In the genomic region with DNA sequence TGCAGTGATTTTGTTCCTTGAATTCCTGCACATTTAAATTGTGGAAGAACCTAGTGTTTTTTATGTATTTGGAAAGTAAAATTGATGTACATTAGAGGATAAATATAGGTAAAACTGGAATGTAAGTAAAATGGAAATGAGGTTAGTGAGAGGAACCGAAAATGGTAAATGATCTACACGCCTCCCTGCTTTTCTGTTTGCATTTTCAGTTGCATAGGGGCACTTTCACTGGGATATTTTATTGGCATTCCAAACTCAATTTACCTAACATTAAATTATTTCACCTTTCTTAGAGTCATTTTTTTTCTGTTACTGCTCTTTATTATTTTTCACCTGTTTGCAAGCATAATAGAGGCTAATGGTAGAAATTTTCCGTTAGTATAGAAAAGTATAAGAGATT, we compare ENCODE assay signal across 1 cellular context.
TF ChIP-seq lines count a peak whose summit lies in the region.

No MANE protein-coding gene starts in this region.

TF ChIP-seq in GM23338, 12 proteins besides CTCF, POLR2A, EP300 and RAD21:
- TF ChIP-seq JUNB (IDR thresholded peaks at IDR 0.05; ENCODE audit: unreplicated experiment) (no peak), ZNF462 (CRISPR knock-in tag; IDR thresholded peaks at IDR 0.05) (no peak), NANOG (IDR thresholded peaks at IDR 0.05; ENCODE audit: borderline replicate concordance) (no peak), EZH2phosphoT487 (IDR thresholded peaks at IDR 0.05; ENCODE audit: unreplicated experiment) (no peak), ZNF114 (CRISPR knock-in tag; IDR thresholded peaks at IDR 0.05) (no peak), ZNF331 (CRISPR knock-in tag; IDR thresholded peaks at IDR 0.05; ENCODE audit: low read depth) (no peak), CREB1 (CRISPR knock-in tag; IDR thresholded peaks at IDR 0.05; ENCODE audit: low read depth) (no peak), STAT1 (IDR thresholded peaks at IDR 0.05; ENCODE audit: unreplicated experiment) (no peak), POLR2AphosphoS5 (IDR thresholded peaks at IDR 0.05; ENCODE audit: low read depth) (no peak), EZH2 (IDR thresholded peaks at IDR 0.05; ENCODE audit: low read depth, unreplicated experiment) (no peak)
- TF ChIP-seq, protein P1, sequence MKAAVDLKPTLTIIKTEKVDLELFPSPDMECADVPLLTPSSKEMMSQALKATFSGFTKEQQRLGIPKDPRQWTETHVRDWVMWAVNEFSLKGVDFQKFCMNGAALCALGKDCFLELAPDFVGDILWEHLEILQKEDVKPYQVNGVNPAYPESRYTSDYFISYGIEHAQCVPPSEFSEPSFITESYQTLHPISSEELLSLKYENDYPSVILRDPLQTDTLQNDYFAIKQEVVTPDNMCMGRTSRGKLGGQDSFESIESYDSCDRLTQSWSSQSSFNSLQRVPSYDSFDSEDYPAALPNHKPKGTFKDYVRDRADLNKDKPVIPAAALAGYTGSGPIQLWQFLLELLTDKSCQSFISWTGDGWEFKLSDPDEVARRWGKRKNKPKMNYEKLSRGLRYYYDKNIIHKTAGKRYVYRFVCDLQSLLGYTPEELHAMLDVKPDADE (IDR thresholded peaks at IDR 0.05), result no peak
- TF ChIP-seq, protein P2, sequence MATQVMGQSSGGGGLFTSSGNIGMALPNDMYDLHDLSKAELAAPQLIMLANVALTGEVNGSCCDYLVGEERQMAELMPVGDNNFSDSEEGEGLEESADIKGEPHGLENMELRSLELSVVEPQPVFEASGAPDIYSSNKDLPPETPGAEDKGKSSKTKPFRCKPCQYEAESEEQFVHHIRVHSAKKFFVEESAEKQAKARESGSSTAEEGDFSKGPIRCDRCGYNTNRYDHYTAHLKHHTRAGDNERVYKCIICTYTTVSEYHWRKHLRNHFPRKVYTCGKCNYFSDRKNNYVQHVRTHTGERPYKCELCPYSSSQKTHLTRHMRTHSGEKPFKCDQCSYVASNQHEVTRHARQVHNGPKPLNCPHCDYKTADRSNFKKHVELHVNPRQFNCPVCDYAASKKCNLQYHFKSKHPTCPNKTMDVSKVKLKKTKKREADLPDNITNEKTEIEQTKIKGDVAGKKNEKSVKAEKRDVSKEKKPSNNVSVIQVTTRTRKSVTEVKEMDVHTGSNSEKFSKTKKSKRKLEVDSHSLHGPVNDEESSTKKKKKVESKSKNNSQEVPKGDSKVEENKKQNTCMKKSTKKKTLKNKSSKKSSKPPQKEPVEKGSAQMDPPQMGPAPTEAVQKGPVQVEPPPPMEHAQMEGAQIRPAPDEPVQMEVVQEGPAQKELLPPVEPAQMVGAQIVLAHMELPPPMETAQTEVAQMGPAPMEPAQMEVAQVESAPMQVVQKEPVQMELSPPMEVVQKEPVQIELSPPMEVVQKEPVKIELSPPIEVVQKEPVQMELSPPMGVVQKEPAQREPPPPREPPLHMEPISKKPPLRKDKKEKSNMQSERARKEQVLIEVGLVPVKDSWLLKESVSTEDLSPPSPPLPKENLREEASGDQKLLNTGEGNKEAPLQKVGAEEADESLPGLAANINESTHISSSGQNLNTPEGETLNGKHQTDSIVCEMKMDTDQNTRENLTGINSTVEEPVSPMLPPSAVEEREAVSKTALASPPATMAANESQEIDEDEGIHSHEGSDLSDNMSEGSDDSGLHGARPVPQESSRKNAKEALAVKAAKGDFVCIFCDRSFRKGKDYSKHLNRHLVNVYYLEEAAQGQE (IDR thresholded peaks at IDR 0.05; ENCODE audit: unreplicated experiment), result no peak
